In genomic region chr2:80256396-80257167, GRCh38 we compare ENCODE assay signal across 10 cellular contexts. TPM values are rescaled to one million over a fixed set of nuclear protein-coding genes. Genes with fewer than 3 reads are reported as not detected.
DNase-seq lines count a peak whose midpoint lies in the region; ATAC-seq and TF ChIP-seq lines count a peak whose summit lies in the region.
"Had no signal": no experiment of that assay in that cellular context is flagged by ENCODE, and none has a peak within 500 bp of the region (broad histone marks: within the 10 kb centered on the region; RNA-seq: fewer than 3 reads in every experiment).

No MANE protein-coding gene starts in this region.

- H3K27me3 ChIP-seq in Loucy (ENCODE audit: insufficient read depth, low read length, poor library complexity, severe bottlenecking) (no peaks in the 10 kb centered on the region), transverse colon (no peaks in the 10 kb centered on the region)

- no peaks in the 10 kb centered on the region for H3K9me3 ChIP-seq in Loucy (ENCODE audit: insufficient read depth, low read depth, low read length)
- no peaks in the 10 kb centered on the region for H3K9me3 ChIP-seq in transverse colon

- no peak overlapping the region for H3K9ac ChIP-seq in Loucy (ENCODE audit: low read depth, low read length, poor library complexity, severe bottlenecking)

- H3K27me3 Mint-ChIP-seq in activated T-helper 17 cell treated with anti-CD3 and anti-CD28 coated beads, Interleukin-2, amount 50 U/mL, for 72 hours = no peaks in the 10 kb centered on the region
- H3K27me3 Mint-ChIP-seq: dendritic cell treated with granulocyte-macrophage colony-stimulating factor and Interleukin-4, amounts not matched to agents 40 ng/mL and 50 ng/mL, for 4 days had no signal

- no peaks in the 10 kb centered on the region for H3K36me3 Mint-ChIP-seq in activated T-helper 17 cell treated with anti-CD3 and anti-CD28 coated beads, Interleukin-2, amount 50 U/mL, for 72 hours (ENCODE audit: low read depth)

- TF ChIP-seq EP300 in transverse colon (IDR thresholded peaks at IDR 0.05; ENCODE audit: low read depth) = no peak

- H3K4me1 Mint-ChIP-seq in activated T-helper 17 cell treated with anti-CD3 and anti-CD28 coated beads, Interleukin-2, amount 50 U/mL, for 72 hours = no peaks in the 10 kb centered on the region

- intact Hi-C loops in transverse colon (cut with DNase I; ENCODE audit: low total_unique reads) = no loop called here

- H3K9me2 ChIP-seq in Loucy (replicated peaks; ENCODE audit: low read depth, low read length) = no peaks in the 10 kb centered on the region

- H2AFZ ChIP-seq in Loucy (ENCODE audit: low read length) = no peak overlapping the region

- in situ Hi-C loops in transverse colon (cut with MboI; ENCODE audit: low pct_ligation_motif_present in 1 of 4, low pct_unique_long_range_greater_than_20kb in 1 of 4, low sequenced_read_pairs in 3 of 4) = no loop called here

- TF ChIP-seq POLR2A in transverse colon (IDR thresholded peaks at IDR 0.05) = no peak

- peaks cover 18% of the 10 kb centered on the region for H3K9me3 Mint-ChIP-seq in activated T-helper 17 cell treated with anti-CD3 and anti-CD28 coated beads, Interleukin-2, amount 50 U/mL, for 72 hours

- H3K4me3 Mint-ChIP-seq in activated T-helper 17 cell treated with anti-CD3 and anti-CD28 coated beads, Interleukin-2, amount 50 U/mL, for 72 hours = no peak overlapping the region
- H3K4me3 Mint-ChIP-seq: dendritic cell treated with granulocyte-macrophage colony-stimulating factor and Interleukin-4, amounts not matched to agents 40 ng/mL and 50 ng/mL, for 4 days had no signal

- H3K4me3 ChIP-seq in Loucy (ENCODE audit: low read length, poor library complexity, severe bottlenecking) = no peak overlapping the region
- no peak overlapping the region for H3K4me3 ChIP-seq in transverse colon

- no peaks in the 10 kb centered on the region for H3K79me2 ChIP-seq in Loucy (ENCODE audit: insufficient read depth, low read length)

- peak; percentile 3 for DNase-seq in GM04504 (ENCODE audit: low read depth)
- DNase-seq in cerebellar cortex (ENCODE audit: low spot score) = peak; percentile 3
- DNase-seq in pons (ENCODE audit: low spot score) = peak; percentile 36
- no peak for DNase-seq in transverse colon
- DNase-seq: activated CD4-positive, alpha-beta T cell treated with anti-CD3 and anti-CD28 coated beads, Interleukin-2, amount 50 U/mL, for 1 hour; NCI-H1436 had no signal

- H3K4me1 ChIP-seq in Loucy (ENCODE audit: insufficient read depth, low read length, poor library complexity, severe bottlenecking) (no peaks in the 10 kb centered on the region), transverse colon (peaks cover 0 to 10% (median 4%) of the 10 kb centered on the region in 4 donors)

- no peaks in the 10 kb centered on the region for H3F3A ChIP-seq in Loucy (ENCODE audit: low read depth)

- H3K27ac Mint-ChIP-seq in activated T-helper 17 cell treated with anti-CD3 and anti-CD28 coated beads, Interleukin-2, amount 50 U/mL, for 72 hours = no peak overlapping the region
- H3K27ac Mint-ChIP-seq: dendritic cell treated with granulocyte-macrophage colony-stimulating factor and Interleukin-4, amounts not matched to agents 40 ng/mL and 50 ng/mL, for 4 days had no signal

- no peaks in the 10 kb centered on the region for H4K20me1 ChIP-seq in Loucy (ENCODE audit: insufficient read depth, low read length, poor library complexity, severe bottlenecking)

- TF ChIP-seq CTCF in Loucy (conservative IDR thresholded peaks at IDR 0.05; ENCODE audit: low read length) = peak; percentile 33
- peak in 2 of 5 experiments; percentile 7 to 24 for TF ChIP-seq CTCF in transverse colon (IDR thresholded peaks at IDR 0.05)

- H3K36me3 ChIP-seq in Loucy (ENCODE audit: insufficient read depth, low read length) (no peaks in the 10 kb centered on the region), transverse colon (no peaks in the 10 kb centered on the region)

- H3K4me2 ChIP-seq in Loucy (ENCODE audit: low read depth, low read length, poor library complexity, severe bottlenecking) = no peak overlapping the region

- no peak for ATAC-seq in GM18861 (IDR thresholded peaks at IDR 0.05; ENCODE audit: unreplicated experiment)
- ATAC-seq in activated T-helper 17 cell treated with anti-CD3 and anti-CD28 coated beads, Interleukin-2, amount 50 U/mL, for 72 hours (replicated peaks) = no peak

- 76 to 78% methylated on average over 7 to 9 of the region's 9 CpGs for WGBS in transverse colon (ENCODE audit: low coverage in 1 of 2), 2 donors

- no peak overlapping the region for H3K27ac ChIP-seq in transverse colon

RNA-seq across cellular contexts. Expression of gene LRRTM1, which starts 48.0 kb away (rescaled TPM):
- total RNA-seq in transverse colon = 1 to 10 TPM in 1 of 4 donors, under 1 TPM in 2, not detected in 1; 0.16 to 7.9 (median 0.68) TPM
- not detected for total RNA-seq in activated T-helper 17 cell treated with anti-CD3 and anti-CD28 coated beads, Interleukin-2, amount 50 U/mL, for 72 hours
